In genomic region chrX:9241427-9241826, GRCh38 we compare ENCODE assay signal across 25 cellular contexts.
"Had no signal": no experiment of that assay in that cellular context is flagged by ENCODE, and none has a peak within 500 bp of the region (broad histone marks: within the 10 kb centered on the region; RNA-seq: fewer than 3 reads in every experiment).

No MANE protein-coding gene starts in this region.

- H3K4me1 ChIP-seq: left ventricle myocardium inferior, pancreas, right atrium auricular region, right lobe of liver, stomach, testis, thyroid gland, transverse colon, upper lobe of left lung had no signal

- H3K27me3 ChIP-seq: pancreas, right atrium auricular region, right lobe of liver, stomach, testis, thyroid gland, transverse colon, upper lobe of left lung had no signal

- H3K4me1 Mint-ChIP-seq: naive thymus-derived CD4-positive, alpha-beta T cell; stimulated activated naive B cell treated with anti-CD40 and anti-IgM and Interleukin-4, amounts not matched to agents 10 μg/mL and 1 μg/mL and 100 μg/mL, for 72 hours had no signal

- DNase-seq: head of caudate nucleus; hippocampal formation; left ventricle myocardium inferior; midbrain; mucosa of descending colon; naive thymus-derived CD4-positive, alpha-beta T cell; nucleus accumbens; pancreas; posterior cingulate gyrus; right lobe of liver; stimulated activated CD4-positive, alpha-beta T cell treated with anti-CD3 and anti-CD28 coated beads, Interleukin-12 subunit alpha, Interleukin-12 subunit beta, amount 100 ng/mL, for 4 hours; stimulated activated CD4-positive, alpha-beta T cell treated with anti-CD3 and anti-CD28 coated beads, Interleukin-15, amount 100 ng/mL, for 24 hours; stimulated activated CD4-positive, alpha-beta T cell treated with anti-CD3 and anti-CD28 coated beads, Interleukin-2, amount 100 ng/mL, for 24 hours; stimulated activated CD4-positive, alpha-beta T cell treated with anti-CD3 and anti-CD28 coated beads, Interleukin-4, amount 100 ng/mL, for 1 hour; stimulated activated naive B cell treated with anti-CD40 and anti-IgM and Interleukin-4, amounts not matched to agents 10 μg/mL and 1 μg/mL and 100 μg/mL, for 72 hours; stimulated activated naive CD8-positive, alpha-beta T cell treated with anti-CD3 and anti-CD28 coated beads, Interleukin-15, Interleukin-2, amounts not matched to agents 100 U/mL and 50 U/mL, for 24 hours; stomach; testis; thyroid gland; transverse colon; upper lobe of left lung had no signal

- H3K36me3 ChIP-seq: left ventricle myocardium inferior, pancreas, right atrium auricular region, right lobe of liver, stomach, thyroid gland, transverse colon, upper lobe of left lung had no signal

- H3K4me3 Mint-ChIP-seq: naive thymus-derived CD4-positive, alpha-beta T cell; natural killer cell treated with Interleukin-12 subunit alpha and Interleukin-12 subunit beta and Interleukin-15 and Interleukin-18, amount 100 ng/mL, for 72 hours; stimulated activated naive B cell treated with anti-CD40 and anti-IgM and Interleukin-4, amounts not matched to agents 10 μg/mL and 1 μg/mL and 100 μg/mL, for 72 hours had no signal

- H3K36me3 Mint-ChIP-seq: naive thymus-derived CD4-positive, alpha-beta T cell; natural killer cell treated with Interleukin-12 subunit alpha and Interleukin-12 subunit beta and Interleukin-15 and Interleukin-18, amount 100 ng/mL, for 72 hours; stimulated activated naive B cell treated with anti-CD40 and anti-IgM and Interleukin-4, amounts not matched to agents 10 μg/mL and 1 μg/mL and 100 μg/mL, for 72 hours had no signal

- H3K27ac Mint-ChIP-seq: naive thymus-derived CD4-positive, alpha-beta T cell; natural killer cell treated with Interleukin-12 subunit alpha and Interleukin-12 subunit beta and Interleukin-15 and Interleukin-18, amount 100 ng/mL, for 72 hours; stimulated activated naive B cell treated with anti-CD40 and anti-IgM and Interleukin-4, amounts not matched to agents 10 μg/mL and 1 μg/mL and 100 μg/mL, for 72 hours had no signal

- H3K9me3 ChIP-seq: left ventricle myocardium inferior, mucosa of descending colon, pancreas, right atrium auricular region, right lobe of liver, stomach, testis, thyroid gland, transverse colon, upper lobe of left lung had no signal

- H3K4me3 ChIP-seq: left ventricle myocardium inferior, lung, mucosa of descending colon, pancreas, right atrium auricular region, right lobe of liver, skin epidermis, stomach, testis, thyroid gland, transverse colon, upper lobe of left lung had no signal

- H3K9me3 Mint-ChIP-seq: naive thymus-derived CD4-positive, alpha-beta T cell; natural killer cell treated with Interleukin-12 subunit alpha and Interleukin-12 subunit beta and Interleukin-15 and Interleukin-18, amount 100 ng/mL, for 72 hours; stimulated activated naive B cell treated with anti-CD40 and anti-IgM and Interleukin-4, amounts not matched to agents 10 μg/mL and 1 μg/mL and 100 μg/mL, for 72 hours had no signal

- ATAC-seq: mucosa of descending colon; naive thymus-derived CD4-positive, alpha-beta T cell; natural killer cell treated with Interleukin-12 subunit alpha and Interleukin-12 subunit beta and Interleukin-15 and Interleukin-18, amount 100 ng/mL, for 72 hours; pancreas; right lobe of liver; stimulated activated naive B cell treated with anti-CD40 and anti-IgM and Interleukin-4, amounts not matched to agents 10 μg/mL and 1 μg/mL and 100 μg/mL, for 72 hours; stimulated activated naive CD8-positive, alpha-beta T cell treated with anti-CD3 and anti-CD28 coated beads, Interleukin-15, Interleukin-2, amounts not matched to agents 100 U/mL and 50 U/mL, for 24 hours had no signal

- H3K27me3 Mint-ChIP-seq: natural killer cell treated with Interleukin-12 subunit alpha and Interleukin-12 subunit beta and Interleukin-15 and Interleukin-18, amount 100 ng/mL, for 72 hours had no signal

- H3K27ac ChIP-seq: left ventricle myocardium inferior, pancreas, right atrium auricular region, right lobe of liver, skin epidermis, stomach, testis, thyroid gland, transverse colon, upper lobe of left lung had no signal
